In genomic region chr7:7641129-7641663, GRCh38 we compare ENCODE assay signal across 1 cellular context.
TF ChIP-seq lines count a peak whose summit lies in the region.

No MANE protein-coding gene starts in this region.

TF ChIP-seq in IMR-90, 13 proteins besides CTCF, POLR2A, EP300 and RAD21 (continued from another document):
- no peak for TF ChIP-seq USF2 (IDR thresholded peaks at IDR 0.05; ENCODE audit: low read depth, low read length)
- no peak for TF ChIP-seq SMC3 (IDR thresholded peaks at IDR 0.05; ENCODE audit: low read depth, low read length)
- TF ChIP-seq MXI1 (IDR thresholded peaks at IDR 0.05; ENCODE audit: borderline replicate concordance, low read depth, low read length) = no peak
- TF ChIP-seq CHD1 (IDR thresholded peaks at IDR 0.05; ENCODE audit: low read depth, low read length) = no peak
- TF ChIP-seq CEBPB (IDR thresholded peaks at IDR 0.05; ENCODE audit: low read depth, low read length) = no peak
- TF ChIP-seq MAFK (IDR thresholded peaks at IDR 0.05; ENCODE audit: low read depth, low read length) = no peak
- TF ChIP-seq RFX5 (IDR thresholded peaks at IDR 0.05; ENCODE audit: low read depth, low read length) = no peak
- TF ChIP-seq MAZ (IDR thresholded peaks at IDR 0.05; ENCODE audit: borderline replicate concordance, low read depth, low read length) = no peak
